10 cellular contexts compared by ENCODE assay signal in the genomic region with DNA sequence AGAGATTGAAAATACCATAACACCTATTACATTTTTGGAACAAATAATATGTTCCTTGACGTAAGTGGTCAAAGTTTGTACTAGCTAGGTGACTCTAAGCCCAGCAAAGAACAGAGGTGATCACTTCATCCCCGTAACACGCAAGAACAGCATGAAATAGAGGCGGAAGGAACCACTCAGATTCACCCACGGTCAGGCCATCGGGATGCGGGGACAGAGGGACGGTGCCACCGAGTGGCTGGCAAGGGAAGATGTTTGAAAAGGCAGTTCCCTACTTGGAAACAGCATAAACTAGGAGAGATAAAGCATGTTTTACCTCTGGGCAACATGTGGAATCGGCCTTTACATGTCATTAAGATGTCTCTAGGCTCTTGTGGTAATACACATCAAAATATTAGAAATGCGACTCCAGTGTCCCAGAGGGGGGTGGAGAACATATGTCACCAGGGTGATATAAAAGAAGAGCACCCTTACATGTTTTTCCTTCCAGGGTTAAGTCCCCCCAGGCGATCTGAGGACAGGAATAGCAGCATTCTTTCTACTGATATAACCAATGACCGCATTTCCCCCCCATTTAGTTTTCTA.
DNase-seq lines count a peak whose midpoint lies in the region; ATAC-seq and TF ChIP-seq lines count a peak whose summit lies in the region.
"Had no signal": no experiment of that assay in that cellular context is flagged by ENCODE, and none has a peak within 500 bp of the region (broad histone marks: within the 10 kb centered on the region; RNA-seq: fewer than 3 reads in every experiment).

No MANE protein-coding gene starts in this region.

- H3K36me3 Mint-ChIP-seq in endothelial cell (ENCODE audit: low read depth, unreplicated experiment) (no peaks in the 10 kb centered on the region), progenitor cell of endocrine pancreas (ENCODE audit: insufficient read depth) (peaks cover 12% of the 10 kb centered on the region)
- H3K36me3 Mint-ChIP-seq: activated naive CD8-positive, alpha-beta T cell had no signal

- no peaks in the 10 kb centered on the region for H3K9me3 Mint-ChIP-seq in endothelial cell (ENCODE audit: unreplicated experiment)
- H3K9me3 Mint-ChIP-seq in progenitor cell of endocrine pancreas (ENCODE audit: low read depth), result peaks cover 7% of the 10 kb centered on the region

- DNase-seq in NCI-H2227 (lab: John Stamatoyannopoulos, UW; ENCODE audit: unreplicated experiment) (peak; percentile 31), NCI-H2227 treated with DMSO at 0.1 percent for 48 hours (lab: John Stamatoyannopoulos, UW) (no peak), NAMALWA (ENCODE audit: low spot score) (peak; percentile 15), endothelial cell (ENCODE audit: low spot score) (peak; percentile 28), progenitor cell of endocrine pancreas (ENCODE audit: low spot score, unreplicated experiment) (no peak)
- no peak for DNase-seq in stimulated activated CD8-positive, alpha-beta memory T cell treated with anti-CD3 and anti-CD28 coated beads, Interleukin-4, amount 100 ng/mL, for 48 hours

- H3K4me1 Mint-ChIP-seq in endothelial cell (ENCODE audit: unreplicated experiment) (no peaks in the 10 kb centered on the region), progenitor cell of endocrine pancreas (ENCODE audit: low read depth) (no peaks in the 10 kb centered on the region)
- H3K4me1 Mint-ChIP-seq: B cell had no signal

- H3K27ac Mint-ChIP-seq in endothelial cell (ENCODE audit: unreplicated experiment), result no peak overlapping the region
- H3K27ac Mint-ChIP-seq in progenitor cell of endocrine pancreas, result no peak overlapping the region
- H3K27ac Mint-ChIP-seq: B cell had no signal

- ATAC-seq in HG03442 (IDR thresholded peaks at IDR 0.05; ENCODE audit: unreplicated experiment) (no peak), HG03280 (IDR thresholded peaks at IDR 0.05; ENCODE audit: unreplicated experiment) (no peak)

- TF ChIP-seq CTCF in endothelial cell (IDR thresholded peaks at IDR 0.05; ENCODE audit: unreplicated experiment) (no peak), progenitor cell of endocrine pancreas (IDR thresholded peaks at IDR 0.05; ENCODE audit: unreplicated experiment) (peak; percentile 44)

- H3K4me3 Mint-ChIP-seq in endothelial cell (ENCODE audit: unreplicated experiment) (no peak overlapping the region), progenitor cell of endocrine pancreas (ENCODE audit: low read depth) (no peak overlapping the region)
- H3K4me3 Mint-ChIP-seq: activated naive CD8-positive, alpha-beta T cell; B cell had no signal

- H3K27me3 Mint-ChIP-seq in endothelial cell (ENCODE audit: unreplicated experiment) (no peaks in the 10 kb centered on the region), progenitor cell of endocrine pancreas (no peaks in the 10 kb centered on the region)
- H3K27me3 Mint-ChIP-seq: activated naive CD8-positive, alpha-beta T cell; B cell had no signal

Comparison
In these comparisons a context has a peak if more than half of its experiments do, and no peak if none do; other contexts are left out.
1. DNase-seq: peak in NCI-H2227 (single experiment), NAMALWA (single experiment) and endothelial cell (single experiment); none in NCI-H2227 treated with DMSO at 0.1 percent for 48 hours (single experiment), progenitor cell of endocrine pancreas (single experiment) and stimulated activated CD8-positive, alpha-beta memory T cell treated with anti-CD3 and anti-CD28 coated beads, Interleukin-4, amount 100 ng/mL, for 48 hours (single experiment).